ENCODE assay signal across 34 cellular contexts in the genomic region with DNA sequence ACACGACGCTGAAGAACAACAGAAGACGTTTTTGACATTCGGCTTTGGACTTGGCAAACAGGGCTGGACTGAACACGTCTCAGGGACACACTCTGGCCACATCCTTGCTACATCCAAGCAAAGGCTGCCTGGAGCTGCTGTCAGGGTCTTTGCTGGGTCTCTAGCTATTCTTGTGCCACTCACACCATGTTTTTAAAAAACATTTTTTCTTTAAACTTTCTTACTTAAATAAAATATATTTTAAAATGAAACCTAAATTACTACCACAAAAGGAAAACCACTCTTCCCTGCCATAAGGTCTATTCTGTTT.
"Had no signal": no experiment of that assay in that cellular context is flagged by ENCODE, and none has a peak within 500 bp of the region (broad histone marks: within the 10 kb centered on the region; RNA-seq: fewer than 3 reads in every experiment).

No MANE protein-coding gene starts in this region.

- H3K27me3 ChIP-seq: MG63 had no signal

- H3K4me3 ChIP-seq: MG63 had no signal

- H3K9me3 ChIP-seq: MG63 had no signal

- DNase-seq: Karpas-422, Kasumi-1, MG63, MM.1S, NCI-H1048, NCI-H1092, NCI-H1092 treated with DMSO at 0.1 percent for 48 hours, NCI-H1105, NCI-H1105 treated with DMSO at 0.1 percent for 48 hours, NCI-H1417, NCI-H1417 treated with DMSO at 0.1 percent for 48 hours, NCI-H1436, NCI-H1436 treated with DMSO at 0.1 percent for 48 hours, NCI-H146, NCI-H1694, NCI-H1694 treated with DMSO at 0.1 percent for 48 hours, NCI-H187, NCI-H187 treated with DMSO at 0.1 percent for 48 hours, NCI-H1930, NCI-H2029, NCI-H2029 treated with DMSO at 0.1 percent for 48 hours, NCI-H2081, NCI-H2081 treated with DMSO at 0.1 percent for 48 hours, NCI-H2107, NCI-H2171, NCI-H2171 treated with DMSO at 0.1 percent for 48 hours, NCI-H2227 treated with DMSO at 0.1 percent for 48 hours, NCI-H226, NCI-H345, NCI-H446, NCI-H446 treated with DMSO at 0.1 percent for 48 hours, NCI-H510A, NCI-H510A treated with DMSO at 0.1 percent for 48 hours, NCI-H524 had no signal
